ENCODE assay signal across 13 cellular contexts in the genomic region with DNA sequence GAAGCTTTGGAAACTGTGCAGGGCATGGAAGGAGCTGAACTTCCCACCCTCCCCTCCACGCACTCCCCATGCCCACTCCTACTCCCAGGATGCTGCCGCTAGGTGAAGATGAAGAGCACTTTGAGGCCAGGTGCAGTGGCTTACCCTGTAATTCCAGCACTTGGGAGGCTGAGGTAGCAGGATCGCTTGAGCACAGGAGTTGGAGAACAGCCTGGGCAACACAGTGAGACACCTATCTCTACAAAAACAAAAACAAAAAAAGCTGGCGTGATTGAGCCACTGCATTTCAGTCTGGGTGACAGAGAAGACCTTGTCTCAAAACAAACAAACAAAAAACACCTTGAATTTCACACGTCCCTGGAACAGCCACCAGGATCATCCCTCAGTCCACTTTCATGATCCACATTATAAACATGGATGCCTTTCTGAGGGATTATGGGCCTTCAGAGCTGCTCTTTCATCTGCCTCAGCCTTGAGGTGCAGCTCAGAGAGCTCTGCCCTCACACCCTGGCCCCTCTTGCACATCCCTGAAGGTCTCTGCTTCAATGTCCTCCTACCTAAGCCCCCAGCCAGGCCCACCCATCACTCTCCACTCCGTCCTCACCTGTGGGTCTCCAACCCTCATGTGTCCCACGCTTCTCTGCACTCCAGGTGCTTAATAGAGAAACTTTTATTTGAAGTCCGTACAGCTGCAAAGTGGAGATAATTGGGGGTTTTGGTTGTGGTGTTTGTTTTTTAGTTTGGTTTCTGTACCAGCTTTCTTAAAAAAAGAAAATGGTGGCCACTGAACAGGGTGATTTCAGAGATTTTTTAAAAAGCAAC. TPM values are rescaled to one million over a fixed set of nuclear protein-coding genes. Genes with fewer than 3 reads are reported as not detected.
DNase-seq lines count a peak whose midpoint lies in the region; ATAC-seq and TF ChIP-seq lines count a peak whose summit lies in the region.
"Had no signal": no experiment of that assay in that cellular context is flagged by ENCODE, and none has a peak within 500 bp of the region (broad histone marks: within the 10 kb centered on the region; RNA-seq: fewer than 3 reads in every experiment).

No MANE protein-coding gene starts in this region.

- peaks cover 12% of the 10 kb centered on the region for H3K27me3 Mint-ChIP-seq in GM23338 (ENCODE audit: insufficient read depth, low read depth, poor library complexity)

- H3K27ac ChIP-seq in Karpas-422 (ENCODE audit: low read length): no peak overlapping the region
- peak overlapping the region; percentile 45 for H3K27ac ChIP-seq in angular gyrus (ENCODE audit: low read depth, low read length)
- H3K27ac ChIP-seq in skin epidermis: peak overlapping the region in 14 of 21 experiments; percentile 3 to 89 (median 68)
- H3K27ac ChIP-seq in GM23338 (ENCODE audit: low read depth): no peak overlapping the region
- H3K27ac ChIP-seq: brain microvascular endothelial cell, thoracic aorta had no signal

- H3K36me3 ChIP-seq in Karpas-422 (ENCODE audit: insufficient read depth, low read length) (no peaks in the 10 kb centered on the region), GM23338 (ENCODE audit: insufficient read depth) (no peaks in the 10 kb centered on the region)
- H3K36me3 ChIP-seq: brain microvascular endothelial cell, thoracic aorta had no signal

- H3K4me1 ChIP-seq in Karpas-422 (ENCODE audit: low read length) (peaks cover 22% of the 10 kb centered on the region), GM23338 (ENCODE audit: insufficient read depth) (no peaks in the 10 kb centered on the region)

- H3K9me3 ChIP-seq in Karpas-422 (ENCODE audit: low read length): no peaks in the 10 kb centered on the region
- H3K9me3 ChIP-seq: thoracic aorta had no signal

- no peak overlapping the region for H3K4me3 Mint-ChIP-seq in GM23338
- H3K4me3 Mint-ChIP-seq: neural crest cell had no signal

- no peak overlapping the region for H3K27ac Mint-ChIP-seq in GM23338

- H3K4me2 ChIP-seq in Karpas-422 (ENCODE audit: low read depth, low read length, poor library complexity, severe bottlenecking): no peak overlapping the region
- H3K4me2 ChIP-seq in GM23338: no peak overlapping the region

- H3K4me3 ChIP-seq in Karpas-422 (ENCODE audit: low read length): no peak overlapping the region
- H3K4me3 ChIP-seq in skin epidermis: no peak overlapping the region
- H3K4me3 ChIP-seq in GM23338: no peak overlapping the region
- H3K4me3 ChIP-seq: thoracic aorta had no signal

- no peaks in the 10 kb centered on the region for H3F3A ChIP-seq in GM23338 (replicated peaks; ENCODE audit: low read depth)

- DNase-seq in EL (peak; percentile 29), Karpas-422 (no peak), NCI-H226 (no peak), GM23338 (ENCODE audit: low spot score) (no peak), hippocampal formation (lab: John Stamatoyannopoulos, UW) (no peak)
- DNase-seq: brain microvascular endothelial cell, islet precursor cell, NCI-H446 treated with DMSO at 0.1 percent for 48 hours, SHP77 treated with DMSO at 0.1 percent for 48 hours had no signal

- ATAC-seq in GM23338: no peak

- H3K79me2 ChIP-seq in Karpas-422 (ENCODE audit: low read length) (no peaks in the 10 kb centered on the region), GM23338 (replicated peaks; ENCODE audit: insufficient read depth) (no peaks in the 10 kb centered on the region)

- no peak overlapping the region for H3K9ac ChIP-seq in Karpas-422 (ENCODE audit: low read length)

- H2AFZ ChIP-seq in Karpas-422 (ENCODE audit: low read length): peak overlapping the region; percentile 72; the same call in 1 of the 2 replicates
- H2AFZ ChIP-seq in GM23338: no peak overlapping the region

- H3K27me3 ChIP-seq in Karpas-422 (ENCODE audit: low read length) (no peaks in the 10 kb centered on the region), GM23338 (ENCODE audit: insufficient read depth) (no peaks in the 10 kb centered on the region)
- H3K27me3 ChIP-seq: brain microvascular endothelial cell had no signal

- H3K9me3 Mint-ChIP-seq in GM23338: no peaks in the 10 kb centered on the region

- H3K9me2 ChIP-seq in Karpas-422 (replicated peaks; ENCODE audit: insufficient read depth, low read length): no peaks in the 10 kb centered on the region
- no peaks in the 10 kb centered on the region for H3K9me2 ChIP-seq in GM23338 (ENCODE audit: insufficient read depth)

- no peaks in the 10 kb centered on the region for H4K20me1 ChIP-seq in Karpas-422 (ENCODE audit: insufficient read depth, low read depth, low read length)
- no peaks in the 10 kb centered on the region for H4K20me1 ChIP-seq in GM23338 (replicated peaks; ENCODE audit: insufficient read depth)

- no peaks in the 10 kb centered on the region for H3K36me3 Mint-ChIP-seq in GM23338 (ENCODE audit: low read depth)

- peaks cover 2% of the 10 kb centered on the region; the same call in 2 of the 3 replicates for H3K4me1 Mint-ChIP-seq in GM23338

- no peak for TF ChIP-seq CTCF in GM23338 (conservative IDR thresholded peaks at IDR 0.05; ENCODE audit: low read depth in 2 of 2)

TF ChIP-seq in GM23338, 12 proteins besides CTCF, POLR2A, EP300 and RAD21 (continues in another document):
- TF ChIP-seq REST (IDR thresholded peaks at IDR 0.05; ENCODE audit: unreplicated experiment) (no peak), ZNF331 (CRISPR knock-in tag; IDR thresholded peaks at IDR 0.05; ENCODE audit: low read depth) (no peak), EZH2 (IDR thresholded peaks at IDR 0.05; ENCODE audit: low read depth, unreplicated experiment) (no peak)

RNA-seq across cellular contexts. Expression of gene PHB1, which starts 25.8 kb away (rescaled TPM):
- 91.5 and 130 TPM in 2 replicates for total RNA-seq in Karpas-422 (2014; rRNA removed; shearing (Covaris generic); ENCODE audit: low replicate concordance)
- total RNA-seq in GM23338 (2014; rRNA removed; shearing (Covaris generic)): 211 and 215 TPM in 2 replicates
- polyA plus RNA-seq in GM23338 (2016; fragmentation: Nextera tagmentation; extraction: Ambion mirVana): 172 and 194 TPM in 2 replicates

RNA-seq across cellular contexts. Expression of gene ZNF652, which starts 26.9 kb away (rescaled TPM):
- total RNA-seq in Karpas-422 (2014; rRNA removed; shearing (Covaris generic); ENCODE audit: low replicate concordance): 47.7 and 84.1 TPM in 2 replicates
- total RNA-seq in GM23338 (2014; rRNA removed; shearing (Covaris generic)): 50.1 and 54.5 TPM in 2 replicates
- 34.9 and 36.2 TPM in 2 replicates for polyA plus RNA-seq in GM23338 (2016; fragmentation: Nextera tagmentation; extraction: Ambion mirVana)

Comparison
In these comparisons a context has a peak if more than half of its experiments do, and no peak if none do; other contexts are left out.
1. H3K27ac ChIP-seq: peak in angular gyrus (single experiment) and skin epidermis (14 of 21); none in Karpas-422 (single experiment) and GM23338 (single experiment).